Comparison of ENCODE assay signal across 9 cellular contexts in genomic region chr2:118090387-118091139, GRCh38. TPM values are rescaled to one million over a fixed set of nuclear protein-coding genes. Genes with fewer than 3 reads are reported as not detected.
DNase-seq lines count a peak whose midpoint lies in the region; ATAC-seq and TF ChIP-seq lines count a peak whose summit lies in the region.
"Had no signal": no experiment of that assay in that cellular context is flagged by ENCODE, and none has a peak within 500 bp of the region (broad histone marks: within the 10 kb centered on the region; RNA-seq: fewer than 3 reads in every experiment).

No MANE protein-coding gene starts in this region.

- H3K9me3 ChIP-seq in Loucy (ENCODE audit: insufficient read depth, low read depth, low read length) = no peaks in the 10 kb centered on the region
- H3K9me3 ChIP-seq: sigmoid colon had no signal

- peaks cover 18% of the 10 kb centered on the region for H3K36me3 Mint-ChIP-seq in Calu3 (ENCODE audit: insufficient read depth, unreplicated experiment)
- H3K36me3 Mint-ChIP-seq in chondrocyte (ENCODE audit: low read depth) = no peaks in the 10 kb centered on the region
- H3K36me3 Mint-ChIP-seq in neural crest cell (ENCODE audit: low read depth) = peaks cover 3% of the 10 kb centered on the region

- no peak overlapping the region for H2AFZ ChIP-seq in Loucy (ENCODE audit: low read length)

- ATAC-seq in GM18861 (IDR thresholded peaks at IDR 0.05; ENCODE audit: unreplicated experiment) = no peak
- ATAC-seq in GM19395 (IDR thresholded peaks at IDR 0.05; ENCODE audit: unreplicated experiment) = no peak

- H3K4me3 Mint-ChIP-seq in Calu3 (ENCODE audit: low read depth, unreplicated experiment) = peak overlapping the region; percentile 42
- H3K4me3 Mint-ChIP-seq in chondrocyte (ENCODE audit: unreplicated experiment) = peak overlapping the region; percentile 42
- H3K4me3 Mint-ChIP-seq in neural crest cell = peak overlapping the region; percentile 69

- no peaks in the 10 kb centered on the region for H3K36me3 ChIP-seq in Loucy (ENCODE audit: insufficient read depth, low read length)
- H3K36me3 ChIP-seq: sigmoid colon had no signal

- intact Hi-C loops in Calu3 (cut with micrococcal nuclease; ENCODE audit: unreplicated experiment) = no loop called here

- DNase-seq in Calu3 = no peak
- no peak for DNase-seq in chondrocyte (ENCODE audit: low spot score)
- no peak for DNase-seq in neural crest cell (ENCODE audit: low read depth, low spot score)
- DNase-seq in midbrain (lab: John Stamatoyannopoulos, UW) = no peak
- DNase-seq: sigmoid colon had no signal

- H4K20me1 ChIP-seq in Loucy (ENCODE audit: insufficient read depth, low read length, poor library complexity, severe bottlenecking) = peaks cover 53% of the 10 kb centered on the region

- no peak for TF ChIP-seq CTCF in Calu3 (IDR thresholded peaks at IDR 0.05; ENCODE audit: unreplicated experiment)
- TF ChIP-seq CTCF in Loucy (conservative IDR thresholded peaks at IDR 0.05; ENCODE audit: low read length) = no peak
- TF ChIP-seq CTCF in chondrocyte (IDR thresholded peaks at IDR 0.05) = no peak
- TF ChIP-seq CTCF in neural crest cell (conservative IDR thresholded peaks at IDR 0.05) = no peak

- H3F3A ChIP-seq in Loucy (ENCODE audit: low read depth) = no peaks in the 10 kb centered on the region

- H3K9me3 Mint-ChIP-seq in Calu3 (ENCODE audit: low read depth, unreplicated experiment) (peaks cover 4% of the 10 kb centered on the region), chondrocyte (ENCODE audit: low read depth) (peaks cover 3% of the 10 kb centered on the region), neural crest cell (peaks cover 6% of the 10 kb centered on the region)

- H3K4me1 Mint-ChIP-seq in Calu3 (ENCODE audit: low read depth, unreplicated experiment) (peaks cover 20% of the 10 kb centered on the region), chondrocyte (ENCODE audit: low read depth) (peaks cover 43% of the 10 kb centered on the region), neural crest cell (peaks cover 21% of the 10 kb centered on the region)

- CTCF ChIA-PET in Calu3 (lab: Charles Lee) = interaction anchor here (0.9 to 1.2 kb wide), 2 partner anchors 36 to 44 kb away, joined by 3 to 4 read pairs; no protein-coding TSS in a partner anchor

- BruUV-seq in Calu3 (replicated peaks; lab: Mats Ljungman, UMichigan) = no TSS peak

- peak overlapping the region; percentile 90 for H3K4me3 ChIP-seq in Loucy (ENCODE audit: low read length, poor library complexity, severe bottlenecking)
- H3K4me3 ChIP-seq: lung had no signal

- no peaks in the 10 kb centered on the region for H3K9me2 ChIP-seq in Loucy (replicated peaks; ENCODE audit: low read depth, low read length)

- H3K27ac Mint-ChIP-seq in Calu3 (ENCODE audit: unreplicated experiment) (no peak overlapping the region), chondrocyte (ENCODE audit: unreplicated experiment) (peak overlapping the region; percentile 58), neural crest cell (ENCODE audit: unreplicated experiment) (no peak overlapping the region)

- H3K4me2 ChIP-seq in Loucy (ENCODE audit: low read depth, low read length, poor library complexity, severe bottlenecking) = peak overlapping the region; percentile 85

- peak overlapping the region; percentile 87 for H3K9ac ChIP-seq in Loucy (ENCODE audit: low read depth, low read length, poor library complexity, severe bottlenecking)

- H3K4me1 ChIP-seq in Loucy (ENCODE audit: insufficient read depth, low read length, poor library complexity, severe bottlenecking) = peaks cover 64% of the 10 kb centered on the region

- H3K27me3 ChIP-seq in Loucy (ENCODE audit: insufficient read depth, low read length, poor library complexity, severe bottlenecking) = no peaks in the 10 kb centered on the region
- H3K27me3 ChIP-seq: sigmoid colon had no signal

- peaks cover 75% of the 10 kb centered on the region for H3K79me2 ChIP-seq in Loucy (ENCODE audit: insufficient read depth, low read length)

- H3K27me3 Mint-ChIP-seq in Calu3 (ENCODE audit: unreplicated experiment) (no peaks in the 10 kb centered on the region), chondrocyte (ENCODE audit: low read depth) (no peaks in the 10 kb centered on the region), neural crest cell (ENCODE audit: low read depth) (peaks cover 2% of the 10 kb centered on the region)

RNA-seq across cellular contexts. Expression of gene INSIG2, which starts 2.3 kb away (rescaled TPM):
- total RNA-seq in Calu3 (2022) (64.4 and 67.1 TPM in 2 replicates), chondrocyte (24.7 to 27.7 TPM (median 25.0 TPM) in 3 replicates), neural crest cell (13.0 and 14.4 TPM in 2 replicates)
